Comparison of ENCODE assay signal across 25 cellular contexts in the genomic region with DNA sequence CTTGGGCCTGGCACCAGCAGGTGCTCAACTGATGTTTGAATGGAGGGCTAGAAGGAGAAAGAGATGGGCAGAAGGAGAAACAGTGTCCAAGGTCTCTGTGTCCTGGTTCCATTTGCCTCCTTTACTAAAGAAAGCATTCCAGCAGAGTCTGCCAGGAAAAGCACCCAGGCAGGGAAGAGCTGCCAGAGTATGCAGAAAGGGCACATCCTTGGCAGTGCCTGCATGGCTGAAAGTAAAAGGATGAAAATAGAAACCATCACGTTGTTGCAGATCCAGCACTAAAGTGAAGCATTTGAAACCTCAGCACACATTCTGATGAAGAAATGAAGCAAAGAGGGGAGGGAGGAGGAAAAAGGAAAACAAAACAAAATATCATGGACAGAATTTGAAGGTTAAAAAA.
DNase-seq lines count a peak whose midpoint lies in the region; ATAC-seq and TF ChIP-seq lines count a peak whose summit lies in the region.
"Had no signal": no experiment of that assay in that cellular context is flagged by ENCODE, and none has a peak within 500 bp of the region (broad histone marks: within the 10 kb centered on the region; RNA-seq: fewer than 3 reads in every experiment).

No MANE protein-coding gene starts in this region.

- H3K27ac ChIP-seq in tibial artery = peak overlapping the region; percentile 36 to 70
- H3K27ac ChIP-seq: BLaER1 treated with 17β-estradiol and CSF1 and Interleukin-3, amounts not matched to agents 10 nM and 100 nM; foreskin keratinocyte; HL-60; prostate gland; SJSA1; VCaP had no signal

- ATAC-seq in Right ventricle myocardium superior (ENCODE audit: poor library complexity) = peak; percentile 86
- ATAC-seq in HG03175 (IDR thresholded peaks at IDR 0.05; ENCODE audit: unreplicated experiment) = no peak
- no peak for ATAC-seq in GM18868 (IDR thresholded peaks at IDR 0.05; ENCODE audit: unreplicated experiment)
- ATAC-seq: activated CD4-positive, alpha-beta T cell treated with anti-CD3 and anti-CD28 coated beads for 36 hours; activated T-helper 17 cell treated with anti-CD3 and anti-CD28 coated beads, Interleukin-2, amount 50 U/mL, for 72 hours; foreskin keratinocyte; naive thymus-derived CD4-positive, alpha-beta T cell; stimulated activated effector memory CD8-positive, alpha-beta T cell treated with anti-CD3 and anti-CD28 coated beads, Interleukin-12 subunit alpha, Interleukin-12 subunit beta, amount 100 ng/mL, for 72 hours had no signal

- TF ChIP-seq CTCF in tibial artery (IDR thresholded peaks at IDR 0.05) = no peak

- no peaks in the 10 kb centered on the region for H3K9me3 ChIP-seq in tibial artery
- H3K9me3 ChIP-seq: BLaER1 treated with 17β-estradiol and CSF1 and Interleukin-3, amounts not matched to agents 10 nM and 100 nM; prostate gland; SJSA1 had no signal

- no peaks in the 10 kb centered on the region for H3K27me3 ChIP-seq in tibial artery
- H3K27me3 ChIP-seq: BLaER1 treated with 17β-estradiol and CSF1 and Interleukin-3, amounts not matched to agents 10 nM and 100 nM; foreskin keratinocyte; SJSA1 had no signal

- H3K4me3 ChIP-seq in tibial artery = peak overlapping the region; percentile 15 to 26
- H3K4me3 ChIP-seq: BLaER1 treated with 17β-estradiol and CSF1 and Interleukin-3, amounts not matched to agents 10 nM and 100 nM; prostate gland; SJSA1 had no signal

- intact Hi-C loops in Right ventricle myocardium superior (cut with DNase I) = no loop called here
- intact Hi-C loops in tibial artery (cut with DNase I; ENCODE audit: low total_unique reads) = no loop called here

- peaks cover 0 to 71% (median 14%) of the 10 kb centered on the region in 4 donors for H3K4me1 ChIP-seq in tibial artery
- H3K4me1 ChIP-seq: BLaER1 treated with 17β-estradiol and CSF1 and Interleukin-3, amounts not matched to agents 10 nM and 100 nM; foreskin keratinocyte; prostate gland; SJSA1 had no signal

- no peaks in the 10 kb centered on the region for H3K36me3 ChIP-seq in tibial artery
- H3K36me3 ChIP-seq: BLaER1 treated with 17β-estradiol and CSF1 and Interleukin-3, amounts not matched to agents 10 nM and 100 nM; prostate gland; SJSA1 had no signal

- peak; percentile 86 for DNase-seq in cerebellar cortex (ENCODE audit: low spot score)
- DNase-seq in Right ventricle myocardium superior = peak; percentile 64
- peak; percentile 10 for DNase-seq in midbrain (lab: John Stamatoyannopoulos, UW)
- DNase-seq in tibial artery = peak in 1 of 2 donors; percentile 78
- no peak for DNase-seq in activated naive CD4-positive, alpha-beta T cell (lab: John Stamatoyannopoulos, UW)
- DNase-seq: activated CD4-positive, alpha-beta T cell treated with anti-CD3 and anti-CD28 coated beads for 36 hours; activated naive CD4-positive, alpha-beta T cell treated with anti-CD3 and anti-CD28 coated beads, Interleukin-2, amount 50 U/mL, for 16 hours; endodermal cell; foreskin keratinocyte; H9; naive thymus-derived CD4-positive, alpha-beta T cell; NCI-H1436; NCI-H2081; NCI-H226; T1000; trophoblast cell had no signal

Comparison
In these comparisons a context has a peak if more than half of its experiments do, and no peak if none do; other contexts are left out.
1. DNase-seq: peak in cerebellar cortex (single experiment), Right ventricle myocardium superior (single experiment) and midbrain (single experiment); none in activated naive CD4-positive, alpha-beta T cell (0 of 4).